In the genomic region with DNA sequence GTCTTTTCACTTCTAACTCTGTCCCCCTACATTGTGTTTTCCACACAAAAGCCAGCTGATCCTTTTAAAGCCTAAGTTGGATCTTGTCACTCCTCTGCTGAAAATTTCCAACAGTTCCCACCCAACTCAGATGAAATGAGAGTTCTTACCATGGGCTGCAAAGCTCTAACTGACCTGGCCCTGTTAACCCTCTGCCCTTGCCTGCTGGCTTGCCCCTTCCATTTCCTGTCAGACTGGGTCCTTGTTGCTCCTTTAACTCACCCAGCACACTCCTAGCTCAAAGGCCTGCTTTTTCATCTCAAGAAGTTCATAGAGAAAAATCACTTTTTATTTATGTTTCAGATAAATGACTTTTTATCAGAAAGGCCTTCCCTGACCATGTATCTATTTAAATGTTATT, we compare ENCODE assay signal across 3 cellular contexts.
TF ChIP-seq lines count a peak whose summit lies in the region.

No MANE protein-coding gene starts in this region.

TF ChIP-seq in GM23338, 12 proteins besides CTCF, POLR2A, EP300 and RAD21:
- TF ChIP-seq, protein P1, sequence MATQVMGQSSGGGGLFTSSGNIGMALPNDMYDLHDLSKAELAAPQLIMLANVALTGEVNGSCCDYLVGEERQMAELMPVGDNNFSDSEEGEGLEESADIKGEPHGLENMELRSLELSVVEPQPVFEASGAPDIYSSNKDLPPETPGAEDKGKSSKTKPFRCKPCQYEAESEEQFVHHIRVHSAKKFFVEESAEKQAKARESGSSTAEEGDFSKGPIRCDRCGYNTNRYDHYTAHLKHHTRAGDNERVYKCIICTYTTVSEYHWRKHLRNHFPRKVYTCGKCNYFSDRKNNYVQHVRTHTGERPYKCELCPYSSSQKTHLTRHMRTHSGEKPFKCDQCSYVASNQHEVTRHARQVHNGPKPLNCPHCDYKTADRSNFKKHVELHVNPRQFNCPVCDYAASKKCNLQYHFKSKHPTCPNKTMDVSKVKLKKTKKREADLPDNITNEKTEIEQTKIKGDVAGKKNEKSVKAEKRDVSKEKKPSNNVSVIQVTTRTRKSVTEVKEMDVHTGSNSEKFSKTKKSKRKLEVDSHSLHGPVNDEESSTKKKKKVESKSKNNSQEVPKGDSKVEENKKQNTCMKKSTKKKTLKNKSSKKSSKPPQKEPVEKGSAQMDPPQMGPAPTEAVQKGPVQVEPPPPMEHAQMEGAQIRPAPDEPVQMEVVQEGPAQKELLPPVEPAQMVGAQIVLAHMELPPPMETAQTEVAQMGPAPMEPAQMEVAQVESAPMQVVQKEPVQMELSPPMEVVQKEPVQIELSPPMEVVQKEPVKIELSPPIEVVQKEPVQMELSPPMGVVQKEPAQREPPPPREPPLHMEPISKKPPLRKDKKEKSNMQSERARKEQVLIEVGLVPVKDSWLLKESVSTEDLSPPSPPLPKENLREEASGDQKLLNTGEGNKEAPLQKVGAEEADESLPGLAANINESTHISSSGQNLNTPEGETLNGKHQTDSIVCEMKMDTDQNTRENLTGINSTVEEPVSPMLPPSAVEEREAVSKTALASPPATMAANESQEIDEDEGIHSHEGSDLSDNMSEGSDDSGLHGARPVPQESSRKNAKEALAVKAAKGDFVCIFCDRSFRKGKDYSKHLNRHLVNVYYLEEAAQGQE (IDR thresholded peaks at IDR 0.05; ENCODE audit: unreplicated experiment) = no peak
- TF ChIP-seq ZNF114 (CRISPR knock-in tag; IDR thresholded peaks at IDR 0.05) (no peak), NANOG (IDR thresholded peaks at IDR 0.05; ENCODE audit: borderline replicate concordance) (no peak), POLR2AphosphoS5 (IDR thresholded peaks at IDR 0.05; ENCODE audit: low read depth) (peak; percentile 51; the same call in 1 of the 2 replicates)
TF ChIP-seq in GM23338: peak in this region for 1.

TF ChIP-seq in WTC11, 78 proteins besides CTCF, POLR2A, EP300 and RAD21:
- TF ChIP-seq ZNF671 (CRISPR knock-in tag; IDR thresholded peaks at IDR 0.05) = 0 out of 2 replicates have a peak, but pooled peaks have one; percentile 38
- TF ChIP-seq, protein P2, sequence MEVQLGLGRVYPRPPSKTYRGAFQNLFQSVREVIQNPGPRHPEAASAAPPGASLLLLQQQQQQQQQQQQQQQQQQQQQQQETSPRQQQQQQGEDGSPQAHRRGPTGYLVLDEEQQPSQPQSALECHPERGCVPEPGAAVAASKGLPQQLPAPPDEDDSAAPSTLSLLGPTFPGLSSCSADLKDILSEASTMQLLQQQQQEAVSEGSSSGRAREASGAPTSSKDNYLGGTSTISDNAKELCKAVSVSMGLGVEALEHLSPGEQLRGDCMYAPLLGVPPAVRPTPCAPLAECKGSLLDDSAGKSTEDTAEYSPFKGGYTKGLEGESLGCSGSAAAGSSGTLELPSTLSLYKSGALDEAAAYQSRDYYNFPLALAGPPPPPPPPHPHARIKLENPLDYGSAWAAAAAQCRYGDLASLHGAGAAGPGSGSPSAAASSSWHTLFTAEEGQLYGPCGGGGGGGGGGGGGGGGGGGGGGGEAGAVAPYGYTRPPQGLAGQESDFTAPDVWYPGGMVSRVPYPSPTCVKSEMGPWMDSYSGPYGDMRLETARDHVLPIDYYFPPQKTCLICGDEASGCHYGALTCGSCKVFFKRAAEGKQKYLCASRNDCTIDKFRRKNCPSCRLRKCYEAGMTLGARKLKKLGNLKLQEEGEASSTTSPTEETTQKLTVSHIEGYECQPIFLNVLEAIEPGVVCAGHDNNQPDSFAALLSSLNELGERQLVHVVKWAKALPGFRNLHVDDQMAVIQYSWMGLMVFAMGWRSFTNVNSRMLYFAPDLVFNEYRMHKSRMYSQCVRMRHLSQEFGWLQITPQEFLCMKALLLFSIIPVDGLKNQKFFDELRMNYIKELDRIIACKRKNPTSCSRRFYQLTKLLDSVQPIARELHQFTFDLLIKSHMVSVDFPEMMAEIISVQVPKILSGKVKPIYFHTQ (CRISPR knock-in tag; IDR thresholded peaks at IDR 0.05) = peak; percentile 69; the same call in 1 of the 2 replicates
- TF ChIP-seq, protein P3, sequence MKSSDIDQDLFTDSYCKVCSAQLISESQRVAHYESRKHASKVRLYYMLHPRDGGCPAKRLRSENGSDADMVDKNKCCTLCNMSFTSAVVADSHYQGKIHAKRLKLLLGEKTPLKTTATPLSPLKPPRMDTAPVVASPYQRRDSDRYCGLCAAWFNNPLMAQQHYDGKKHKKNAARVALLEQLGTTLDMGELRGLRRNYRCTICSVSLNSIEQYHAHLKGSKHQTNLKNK (CRISPR knock-in tag; IDR thresholded peaks at IDR 0.05) = 0 out of 2 replicates have a peak, but pooled peaks have one; percentile 5
- TF ChIP-seq GRHL2 (CRISPR knock-in tag; IDR thresholded peaks at IDR 0.05; ENCODE audit: insufficient replicate concordance, severe bottlenecking) = no peak

TF ChIP-seq in H1, 55 proteins besides CTCF, POLR2A, EP300 and RAD21:
- TF ChIP-seq HDAC6 (IDR thresholded peaks at IDR 0.05; ENCODE audit: low read depth, low read length) (no peak), POLR2AphosphoS5 (IDR thresholded peaks at IDR 0.05; ENCODE audit: low read depth, low read length) (peak; percentile 49; the same call in 1 of the 2 replicates)
TF ChIP-seq in H1: peak in this region for 1.
